8 cellular contexts compared by ENCODE assay signal in genomic region chr18:41391616-41392610, GRCh38.
DNase-seq lines count a peak whose midpoint lies in the region; FAIRE-seq and TF ChIP-seq lines count a peak whose summit lies in the region.

No MANE protein-coding gene starts in this region.

- H3K36me3 ChIP-seq in prostate gland = no peaks in the 10 kb centered on the region

- intact Hi-C loops in prostate gland (cut with DNase I) = no loop called here

- peaks cover 6% of the 10 kb centered on the region for H3K27me3 Mint-ChIP-seq in activated naive CD8-positive, alpha-beta T cell treated with anti-CD3 and anti-CD28 coated beads for 36 hours

- H3K4me3 ChIP-seq in AG09309 (ENCODE audit: control insufficient read depth, low read depth, low read length) (no peak overlapping the region), prostate gland (no peak overlapping the region)

- TF ChIP-seq POLR2A in prostate gland (IDR thresholded peaks at IDR 0.05) (no peak), H54 (IDR thresholded peaks at IDR 0.05; ENCODE audit: low read depth, low read length) (no peak)

- H3K27ac Mint-ChIP-seq in activated naive CD8-positive, alpha-beta T cell treated with anti-CD3 and anti-CD28 coated beads for 36 hours = no peak overlapping the region

- peaks cover 4% of the 10 kb centered on the region for H3K4me1 ChIP-seq in prostate gland (replicated peaks)

- TF ChIP-seq CTCF in AG09309 (IDR thresholded peaks at IDR 0.05; ENCODE audit: control insufficient read depth, insufficient read depth, low read depth, low read length, missing control alignments) (peak; percentile 22), GM20000 (IDR thresholded peaks at IDR 0.05; ENCODE audit: extremely low read depth, missing control alignments) (peak; percentile 34), prostate gland (IDR thresholded peaks at IDR 0.05) (peak; percentile 3 to 52 (median 38))

- no peak overlapping the region for H3K27ac ChIP-seq in prostate gland

- H3K9me3 Mint-ChIP-seq in activated naive CD8-positive, alpha-beta T cell treated with anti-CD3 and anti-CD28 coated beads for 36 hours = no peaks in the 10 kb centered on the region

- H3K36me3 Mint-ChIP-seq in activated naive CD8-positive, alpha-beta T cell treated with anti-CD3 and anti-CD28 coated beads for 36 hours = no peaks in the 10 kb centered on the region

- H3K4me1 Mint-ChIP-seq in activated naive CD8-positive, alpha-beta T cell treated with anti-CD3 and anti-CD28 coated beads for 36 hours = no peaks in the 10 kb centered on the region

- no peak for FAIRE-seq in H54 (lab: Jason Lieb, UNC)

- no peak overlapping the region for H3K4me3 Mint-ChIP-seq in activated naive CD8-positive, alpha-beta T cell treated with anti-CD3 and anti-CD28 coated beads for 36 hours

- WGBS in prostate gland = 10% methylated on average over 12 of the region's 12 CpGs

- no peaks in the 10 kb centered on the region for H3K9me3 ChIP-seq in prostate gland

- DNase-seq in AG09309 (ENCODE audit: low read depth) = no peak
- peak; percentile 14 for DNase-seq in GM20000 (ENCODE audit: low spot score)
- DNase-seq in NCI-H1436 (lab: John Stamatoyannopoulos, UW) = peak; percentile 86
- peak; percentile 44 for DNase-seq in SW480 (ENCODE audit: low spot score)
- peak; percentile 66 for DNase-seq in glomerular visceral epithelial cell (ENCODE audit: extremely low spot score)
- DNase-seq in prostate gland (ENCODE audit: low spot score) = peak; percentile 33
- DNase-seq in activated naive CD8-positive, alpha-beta T cell treated with anti-CD3 and anti-CD28 coated beads for 36 hours = no peak
- DNase-seq in H54 (ENCODE audit: insufficient read length, low spot score) = no peak

- no peaks in the 10 kb centered on the region for H3K27me3 ChIP-seq in prostate gland (replicated peaks; ENCODE audit: insufficient read depth)

Comparison
In these comparisons a context has a peak if more than half of its experiments do, and no peak if none do; other contexts are left out.
1. DNase-seq: peak in GM20000 (single experiment), NCI-H1436 (single experiment), SW480 (single experiment), glomerular visceral epithelial cell (single experiment) and prostate gland (single experiment); none in AG09309 (single experiment), activated naive CD8-positive, alpha-beta T cell treated with anti-CD3 and anti-CD28 coated beads for 36 hours (single experiment) and H54 (single experiment).
2. Peak in every context shown above with its lines, with median percentiles within 50 percentile points of each other: CTCF ChIP-seq.